21 cellular contexts compared by ENCODE assay signal in genomic region chr13:99525967-99526366, GRCh38. TPM values are rescaled to one million over a fixed set of nuclear protein-coding genes. Genes with fewer than 3 reads are reported as not detected.
DNase-seq lines count a peak whose midpoint lies in the region; ATAC-seq, FAIRE-seq and TF ChIP-seq lines count a peak whose summit lies in the region.
"Had no signal": no experiment of that assay in that cellular context is flagged by ENCODE, and none has a peak within 500 bp of the region (broad histone marks: within the 10 kb centered on the region; RNA-seq: fewer than 3 reads in every experiment).

No MANE protein-coding gene starts in this region.

- no peaks in the 10 kb centered on the region for H3K27me3 Mint-ChIP-seq in T-helper 1 cell treated with Interleukin-12 subunit alpha and Interleukin-12 subunit beta and Interleukin-4 antibody, amounts not matched to agents 30 μg/mL and 1 μg/mL, for 36 hours (ENCODE audit: low read depth)
- H3K27me3 Mint-ChIP-seq in CD8-positive, alpha-beta T cell (ENCODE audit: low read depth), result no peaks in the 10 kb centered on the region
- H3K27me3 Mint-ChIP-seq in natural killer cell treated with Interleukin-12 subunit alpha and Interleukin-12 subunit beta and Interleukin-15 and Interleukin-18, amount 100 ng/mL, for 72 hours, result no peaks in the 10 kb centered on the region

- intact Hi-C loops in CD8-positive, alpha-beta T cell (cut with DNase I, micrococcal nuclease), result loop anchor here in 1 of 2 experiments (5.0 kb wide), 1 partner anchor 711 kb away; no protein-coding TSS in a partner anchor
- intact Hi-C loops in K562 (cut with micrococcal nuclease), result loop anchor here (5.0 kb wide), 1 partner anchor 86 kb away; no protein-coding TSS in a partner anchor
- intact Hi-C loops in head of caudate nucleus (cut with DNase I), result no loop called here

- POLR2A ChIA-PET in CD8-positive, alpha-beta T cell (lab: Charles Lee), result no interaction called here
- POLR2A ChIA-PET in K562 (lab: Yijun Ruan, JAX), result interaction anchor here (1.5 to 2.1 kb wide), 2 partner anchors 11 to 15 kb away, joined by 6 to 9 read pairs; no protein-coding TSS in a partner anchor

- no peaks in the 10 kb centered on the region for H3K9me3 Mint-ChIP-seq in T-helper 1 cell treated with Interleukin-12 subunit alpha and Interleukin-12 subunit beta and Interleukin-4 antibody, amounts not matched to agents 30 μg/mL and 1 μg/mL, for 36 hours
- H3K9me3 Mint-ChIP-seq in CD8-positive, alpha-beta T cell, result no peaks in the 10 kb centered on the region
- H3K9me3 Mint-ChIP-seq in natural killer cell treated with Interleukin-12 subunit alpha and Interleukin-12 subunit beta and Interleukin-15 and Interleukin-18, amount 100 ng/mL, for 72 hours, result no peaks in the 10 kb centered on the region
- H3K9me3 Mint-ChIP-seq: immature natural killer cell had no signal

- peak overlapping the region; percentile 17; the same call in 1 of the 2 replicates for H3K4me2 ChIP-seq in K562 (ENCODE audit: insufficient read depth, low read length)

- no peak overlapping the region for H3K4me3 ChIP-seq in CD8-positive, alpha-beta T cell (ENCODE audit: low read depth, low read length)
- H3K4me3 ChIP-seq in K562, result no peak overlapping the region
- H3K4me3 ChIP-seq: left ventricle myocardium inferior had no signal

- no peak for TF ChIP-seq RAD21 in K562 (CRISPR knock-in tag; conservative IDR thresholded peaks at IDR 0.05 in 1 of 2, IDR thresholded peaks at IDR 0.05 in 1 of 2)

- 58% methylated on average over 4 of the region's 4 CpGs for WGBS in K562 (ENCODE audit: insufficient coverage, low coverage, missing lambda C conversion rate)

- CTCF ChIA-PET in CD8-positive, alpha-beta T cell (lab: Charles Lee), result interaction anchor here (0.7 to 1.1 kb wide), 3 partner anchors 21 to 989 kb away, joined by 3 read pairs; no protein-coding TSS in a partner anchor
- CTCF ChIA-PET in K562 (lab: Yijun Ruan, JAX; ENCODE audit: low intra/inter-chr PET ratio), result no interaction called here

- no peak overlapping the region for H3K4me3 Mint-ChIP-seq in T-helper 1 cell treated with Interleukin-12 subunit alpha and Interleukin-12 subunit beta and Interleukin-4 antibody, amounts not matched to agents 30 μg/mL and 1 μg/mL, for 36 hours
- H3K4me3 Mint-ChIP-seq in CD8-positive, alpha-beta T cell, result no peak overlapping the region
- no peak overlapping the region for H3K4me3 Mint-ChIP-seq in natural killer cell treated with Interleukin-12 subunit alpha and Interleukin-12 subunit beta and Interleukin-15 and Interleukin-18, amount 100 ng/mL, for 72 hours
- H3K4me3 Mint-ChIP-seq: immature natural killer cell had no signal

- no peak for TF ChIP-seq CTCF in CD8-positive, alpha-beta T cell (IDR thresholded peaks at IDR 0.05)
- TF ChIP-seq CTCF in K562 (IDR thresholded peaks at IDR 0.05 in 2 of 3, conservative IDR thresholded peaks at IDR 0.05 in 1 of 3; ENCODE audit: insufficient read depth in 2 of 3, low read depth in 1 of 3, low read length in 3 of 3), result no peak

- H3K36me3 ChIP-seq in CD8-positive, alpha-beta T cell (ENCODE audit: insufficient read depth, low read length), result peaks cover 36% of the 10 kb centered on the region
- peaks cover 65% of the 10 kb centered on the region; the same call in 2 of the 3 replicates for H3K36me3 ChIP-seq in K562 (ENCODE audit: control insufficient read depth, insufficient read depth, low read length)

- no peaks in the 10 kb centered on the region for H3K9me1 ChIP-seq in K562 (ENCODE audit: control insufficient read depth, insufficient read depth, low read length)

- no peak for FAIRE-seq in K562 (lab: Jason Lieb, UNC)
- FAIRE-seq: D721Med, GM18507, TTC549 had no signal

- no peak overlapping the region for H3K27ac ChIP-seq in CD8-positive, alpha-beta T cell (ENCODE audit: low read depth, low read length)
- H3K27ac ChIP-seq in K562 (ENCODE audit: extremely low read depth, low read depth, low read length), result no peak overlapping the region; the same call in 2 of the 3 replicates
- H3K27ac ChIP-seq: 22Rv1, HL-60, left ventricle myocardium inferior had no signal

- H2AFZ ChIP-seq in K562 (ENCODE audit: low read depth, low read length), result no peak overlapping the region

- 0 out of 4 replicates have a peak overlapping the region, but pooled peaks of 1 of the 2 experiments have one; percentile 28 for H3K9ac ChIP-seq in K562 (ENCODE audit: insufficient read depth in 1 of 2, low read depth in 2 of 2, low read length in 2 of 2)

- H3K27me3 ChIP-seq in CD8-positive, alpha-beta T cell (ENCODE audit: insufficient read depth, low read length), result no peaks in the 10 kb centered on the region
- no peaks in the 10 kb centered on the region for H3K27me3 ChIP-seq in K562 (ENCODE audit: control insufficient read depth in 2 of 2, insufficient read depth in 2 of 2, low read length in 2 of 2)

- peak overlapping the region; percentile 45 for H3K27ac Mint-ChIP-seq in T-helper 1 cell treated with Interleukin-12 subunit alpha and Interleukin-12 subunit beta and Interleukin-4 antibody, amounts not matched to agents 30 μg/mL and 1 μg/mL, for 36 hours
- peak overlapping the region; percentile 71 for H3K27ac Mint-ChIP-seq in CD8-positive, alpha-beta T cell
- H3K27ac Mint-ChIP-seq in natural killer cell treated with Interleukin-12 subunit alpha and Interleukin-12 subunit beta and Interleukin-15 and Interleukin-18, amount 100 ng/mL, for 72 hours, result peak overlapping the region; percentile 5 to 14

- peaks cover 2% of the 10 kb centered on the region for H3K79me2 ChIP-seq in K562 (ENCODE audit: control insufficient read depth, insufficient read depth, low read length)

- in situ Hi-C loops in K562 (cut with MboI), result no loop called here

- peaks cover 36% of the 10 kb centered on the region for H3K4me1 Mint-ChIP-seq in T-helper 1 cell treated with Interleukin-12 subunit alpha and Interleukin-12 subunit beta and Interleukin-4 antibody, amounts not matched to agents 30 μg/mL and 1 μg/mL, for 36 hours (ENCODE audit: low read depth)
- peaks cover 45% of the 10 kb centered on the region for H3K4me1 Mint-ChIP-seq in CD8-positive, alpha-beta T cell (ENCODE audit: low read depth)
- peaks cover 37 to 39% of the 10 kb centered on the region in 2 donors for H3K4me1 Mint-ChIP-seq in natural killer cell treated with Interleukin-12 subunit alpha and Interleukin-12 subunit beta and Interleukin-15 and Interleukin-18, amount 100 ng/mL, for 72 hours (ENCODE audit: low read depth in 2 of 2)

- no TSS peak for BruUV-seq in K562 (replicated peaks; lab: Mats Ljungman, UMichigan)

- no peaks in the 10 kb centered on the region for H3K9me3 ChIP-seq in CD8-positive, alpha-beta T cell (ENCODE audit: low read length)
- no peaks in the 10 kb centered on the region for H3K9me3 ChIP-seq in K562 (replicated peaks; ENCODE audit: control insufficient read depth, insufficient read depth, low read depth, low read length)
- H3K9me3 ChIP-seq: left ventricle myocardium inferior had no signal

- no peak for DNase-seq in T-helper 1 cell
- no peak for DNase-seq in CD8-positive, alpha-beta T cell
- no peak for DNase-seq in K562 (ENCODE audit: extremely low read depth in 1 of 4, low spot score in 3 of 4)
- DNase-seq in natural killer cell treated with Interleukin-12 subunit alpha and Interleukin-12 subunit beta and Interleukin-15 and Interleukin-18, amount 100 ng/mL, for 72 hours (ENCODE audit: low spot score), result no peak
- DNase-seq in amniotic stem cell (lab: John Stamatoyannopoulos, UW), result no peak
- no peak for DNase-seq in putamen (ENCODE audit: low spot score)
- DNase-seq in head of caudate nucleus, result no peak
- DNase-seq: dermis blood vessel endothelial cell, immature natural killer cell, left ventricle myocardium inferior, NCI-H1436 treated with DMSO at 0.1 percent for 48 hours, NCI-H2171, NCI-H69, nucleus accumbens, retina had no signal

- no peaks in the 10 kb centered on the region for H4K20me1 ChIP-seq in K562 (replicated peaks; ENCODE audit: control insufficient read depth, insufficient read depth, low read length)

- no peak for ATAC-seq in CD8-positive, alpha-beta T cell
- ATAC-seq in K562, result peak; percentile 54
- ATAC-seq in natural killer cell treated with Interleukin-12 subunit alpha and Interleukin-12 subunit beta and Interleukin-15 and Interleukin-18, amount 100 ng/mL, for 72 hours, result no peak

- peaks cover 12% of the 10 kb centered on the region for H3K4me1 ChIP-seq in CD8-positive, alpha-beta T cell (ENCODE audit: insufficient read depth, low read length)
- H3K4me1 ChIP-seq in K562 (replicated peaks in 1 of 2; ENCODE audit: control insufficient read depth in 2 of 2, insufficient read depth in 2 of 2, low read length in 2 of 2), result peaks cover 0 to 8% of the 10 kb centered on the region in 2 experiments; a peak in 3 of 5 replicates

- peaks cover 43% of the 10 kb centered on the region for H3K36me3 Mint-ChIP-seq in T-helper 1 cell treated with Interleukin-12 subunit alpha and Interleukin-12 subunit beta and Interleukin-4 antibody, amounts not matched to agents 30 μg/mL and 1 μg/mL, for 36 hours (ENCODE audit: low read depth)
- H3K36me3 Mint-ChIP-seq in CD8-positive, alpha-beta T cell, result peaks cover 81% of the 10 kb centered on the region
- H3K36me3 Mint-ChIP-seq in natural killer cell treated with Interleukin-12 subunit alpha and Interleukin-12 subunit beta and Interleukin-15 and Interleukin-18, amount 100 ng/mL, for 72 hours, result peaks cover 31% of the 10 kb centered on the region

- no peak for TF ChIP-seq EP300 in K562 (IDR thresholded peaks at IDR 0.05; ENCODE audit: low read length)

- no peak for TF ChIP-seq POLR2A in K562 (conservative IDR thresholded peaks at IDR 0.05)

RNA-seq across cellular contexts. Expression of gene TM9SF2, which starts 24.7 kb away (rescaled TPM):
- total RNA-seq in CD8-positive, alpha-beta T cell, result 10 to 100 TPM; 42.7 to 47.5 TPM
- 44.3 and 93.1 TPM in 2 replicates for total RNA-seq in K562 (2011; cell fraction: chromatin; rRNA removed; ENCODE audit: low replicate concordance)
- total RNA-seq in K562 (2011; cell fraction: nucleolus; rRNA removed), result 55.4 and 57.6 TPM in 2 replicates
- 78.2 and 80.8 TPM in 2 replicates for total RNA-seq in K562 (2011; cell fraction: nucleoplasm; rRNA removed)
- total RNA-seq in K562 (2014; rRNA removed) (44.0 and 48.2 TPM in 2 replicates), K562 (2014; rRNA removed; fragmentation: Illumina TruSeq; extraction: Trizol) (83.2 and 93.2 TPM in 2 replicates), K562 (2015; rRNA removed; fragmentation: Illumina TruSeq; extraction: Trizol) (78.7 and 79.0 TPM in 2 replicates), K562 (2021) (55.1 and 56.4 TPM in 2 replicates)
- polyA plus RNA-seq in K562 (2011; rRNA removed) (57.0 and 67.4 TPM in 2 replicates), K562 (2014; fragmentation: Illumina TruSeq; extraction: Trizol) (56.4 and 61.3 TPM in 2 replicates), K562 (2014; fragmentation: Nextera tagmentation; extraction: Ambion mirVana) (10 to 100 TPM; 23.3 to 32.2 TPM), K562 (2014; rRNA removed) (39.0 and 45.0 TPM in 2 replicates)
- polyA plus RNA-seq in K562 (2011; cell fraction: cytosol; rRNA removed), result 20.7 and 47.6 TPM in 2 replicates
- 15.2 and 27.8 TPM in 2 replicates for polyA plus RNA-seq in K562 (2011; cell fraction: nucleus; rRNA removed)
- 52.3 and 58.9 TPM in 2 replicates for polyA plus RNA-seq in K562 (2012)
- 95.9 and 107 TPM in 2 replicates for polyA minus RNA-seq in K562 (2011; rRNA and poly(A)+ RNA removed)
- polyA minus RNA-seq in K562 (2011; cell fraction: cytosol; rRNA and poly(A)+ RNA removed), result 62.3 and 83.0 TPM in 2 replicates
- polyA minus RNA-seq in K562 (2011; cell fraction: nucleus; rRNA and poly(A)+ RNA removed), result 12.4 and 26.8 TPM in 2 replicates
- total RNA-seq in natural killer cell treated with Interleukin-12 subunit alpha and Interleukin-12 subunit beta and Interleukin-15 and Interleukin-18, amount 100 ng/mL, for 72 hours, result 10 to 100 TPM; 61.6 to 81.6 TPM

Comparison
In these comparisons a context has a peak if more than half of its experiments do, and no peak if none do; other contexts are left out.
1. H3K27ac Mint-ChIP-seq: peak in every context shown above with its lines; median percentile 71 in CD8-positive, alpha-beta T cell; 45 in T-helper 1 cell treated with Interleukin-12 subunit alpha and Interleukin-12 subunit beta and Interleukin-4 antibody, amounts not matched to agents 30 μg/mL and 1 μg/mL, for 36 hours; 10 in natural killer cell treated with Interleukin-12 subunit alpha and Interleukin-12 subunit beta and Interleukin-15 and Interleukin-18, amount 100 ng/mL, for 72 hours.